ENCODE assay signal across 1 cellular context in genomic region chr12:27467641-27468040, GRCh38.
TF ChIP-seq lines count a peak whose summit lies in the region.

No MANE protein-coding gene starts in this region.

TF ChIP-seq in GM12878, 131 proteins besides CTCF, POLR2A, EP300 and RAD21 (continued from another document):
- TF ChIP-seq RUNX3 (IDR thresholded peaks at IDR 0.05; ENCODE audit: low read length) (0 out of 2 replicates have a peak, but pooled peaks have one; percentile 7), PAX5 (IDR thresholded peaks at IDR 0.05; ENCODE audit: borderline replicate concordance, low read depth, low read length) (peak; percentile 59; the same call in 1 of the 2 replicates)
